ENCODE assay signal across 7 cellular contexts in genomic region chr6:113791225-113791624, GRCh38.
DNase-seq lines count a peak whose midpoint lies in the region; ATAC-seq, FAIRE-seq and TF ChIP-seq lines count a peak whose summit lies in the region.
"Not testable (repeated sequence)": the region's sequence is repeated elsewhere in the genome, so short reads cannot be mapped to it uniquely, and the experiment has no call there.

No MANE protein-coding gene starts in this region.

- not testable (repeated sequence) for H3K79me2 ChIP-seq in HepG2 (ENCODE audit: insufficient read depth, low read length); osteoblast (ENCODE audit: insufficient read depth, low read length)

- H3K4me1 ChIP-seq in HepG2 (ENCODE audit: insufficient read depth, low read length); mucosa of descending colon (ENCODE audit: low read depth); osteoblast (ENCODE audit: insufficient read depth, low read length); small intestine (ENCODE audit: control insufficient read depth in 2 of 2, insufficient read depth in 1 of 2, low read depth in 1 of 2, low read length in 1 of 2): not testable (repeated sequence)
- peaks cover 0 to 20% (median 6%) of the 10 kb centered on the region in 4 donors for H3K4me1 ChIP-seq in transverse colon

- TF ChIP-seq RAD21 in HepG2 (CRISPR knock-in tag; IDR thresholded peaks at IDR 0.05), result not testable (repeated sequence)

- POLR2A ChIA-PET in HepG2 (lab: Yijun Ruan, JAX), result not testable (repeated sequence)

- H3K27ac ChIP-seq in HepG2 (ENCODE audit: extremely low read length, insufficient read depth, low read length); osteoblast (ENCODE audit: low read depth, low read length); small intestine (ENCODE audit: low read depth in 1 of 2, low read length in 1 of 2); transverse colon: not testable (repeated sequence)

- TF ChIP-seq EP300 in HepG2 (IDR thresholded peaks at IDR 0.05; ENCODE audit: low read depth in 2 of 2, low read length in 2 of 2); HepG2 (CRISPR knock-in tag; IDR thresholded peaks at IDR 0.05; ENCODE audit: borderline replicate concordance); transverse colon (IDR thresholded peaks at IDR 0.05; ENCODE audit: low read depth): not testable (repeated sequence)

- H3K9ac ChIP-seq in HepG2 (ENCODE audit: insufficient read depth, low read depth, low read length), result not testable (repeated sequence)

- not testable (repeated sequence) for DNase-seq in left colon; HepG2 (ENCODE audit: low spot score); osteoblast (ENCODE audit: insufficient read length, low spot score, missing footprints)
- DNase-seq in mucosa of descending colon, result peak in 1 of 3 donors; percentile 42
- DNase-seq in small intestine, result peak; percentile 62
- peak; percentile 17 for DNase-seq in transverse colon

- CTCF ChIA-PET in HepG2 (lab: Yijun Ruan, JAX; ENCODE audit: low intra/inter-chr PET ratio, low total read pairs), result not testable (repeated sequence)

- ATAC-seq in left colon (peak; percentile 50), mucosa of descending colon (peak; percentile 35)
- ATAC-seq in HepG2, result not testable (repeated sequence)

- 55% methylated on average over 4 of the region's 4 CpGs for WGBS in HepG2 (ENCODE audit: low lambda C conversion rate)
- 58 to 79% (median 71%) methylated on average over 4 of the region's 4 CpGs for WGBS in small intestine, 3 donors
- WGBS in transverse colon (ENCODE audit: low coverage in 1 of 2), 2 donors, result 75 to 81% methylated on average over 3 to 4 of the region's 4 CpGs

- not testable (repeated sequence) for BruUV-seq in HepG2 (replicated peaks; lab: Mats Ljungman, UMichigan)

- TF ChIP-seq CTCF in HepG2 (CRISPR knock-in tag; IDR thresholded peaks at IDR 0.05); mucosa of descending colon (IDR thresholded peaks at IDR 0.05); osteoblast (IDR thresholded peaks at IDR 0.05; ENCODE audit: extremely low read depth, low read depth, low read length); transverse colon (IDR thresholded peaks at IDR 0.05): not testable (repeated sequence)

- peak; percentile 21 for FAIRE-seq in colon (lab: Jason Lieb, UNC)
- not testable (repeated sequence) for FAIRE-seq in HepG2 (lab: Jason Lieb, UNC); small intestine (lab: Jason Lieb, UNC)

- H2AFZ ChIP-seq in HepG2 (ENCODE audit: low read length), result not testable (repeated sequence)
- H2AFZ ChIP-seq in osteoblast (ENCODE audit: low read length), result peak overlapping the region; percentile 39

- in situ Hi-C loops in HepG2 (cut with HindIII; ENCODE audit: extremely low pct_ligation_motif_present, low pct_unique_long_range_greater_than_20kb); transverse colon (cut with MboI; ENCODE audit: low pct_ligation_motif_present in 1 of 4, low pct_unique_long_range_greater_than_20kb in 1 of 4, low sequenced_read_pairs in 3 of 4): not testable (repeated sequence)

- H3K27me3 ChIP-seq in HepG2 (ENCODE audit: control insufficient read depth in 1 of 2, insufficient read depth in 2 of 2, low read length in 2 of 2); osteoblast (ENCODE audit: insufficient read depth, low read length); small intestine (ENCODE audit: control insufficient read depth in 2 of 2, insufficient read depth in 2 of 2, low read length in 2 of 2); transverse colon: not testable (repeated sequence)

- H3K4me3 ChIP-seq in HepG2 (replicated peaks in 1 of 3; ENCODE audit: insufficient read depth in 1 of 3, low read depth in 2 of 3, low read length in 3 of 3); mucosa of descending colon; osteoblast (ENCODE audit: insufficient read depth, low read length); small intestine (ENCODE audit: low read depth in 1 of 2, low read length in 2 of 2); transverse colon: not testable (repeated sequence)

- not testable (repeated sequence) for TF ChIP-seq POLR2A in HepG2 (IDR thresholded peaks at IDR 0.05; ENCODE audit: insufficient read depth in 1 of 2, low read depth in 2 of 2, low read length in 2 of 2); transverse colon (IDR thresholded peaks at IDR 0.05)

- H4K20me1 ChIP-seq in HepG2 (ENCODE audit: insufficient read depth, low read length); osteoblast (ENCODE audit: insufficient read depth, low read length): not testable (repeated sequence)

- H3K4me2 ChIP-seq in HepG2 (ENCODE audit: low read depth, low read length); osteoblast (ENCODE audit: insufficient read depth, low read length): not testable (repeated sequence)

- not testable (repeated sequence) for H3K9me3 ChIP-seq in HepG2 (ENCODE audit: low read length); mucosa of descending colon; osteoblast (ENCODE audit: low read depth, low read length); small intestine (ENCODE audit: control insufficient read depth, low read depth); transverse colon

- H3K36me3 ChIP-seq in HepG2 (replicated peaks in 1 of 2; ENCODE audit: control insufficient read depth in 1 of 2, insufficient read depth in 2 of 2, low read length in 2 of 2); mucosa of descending colon (ENCODE audit: low read depth); osteoblast (ENCODE audit: insufficient read depth, low read length); small intestine (ENCODE audit: control insufficient read depth in 2 of 2, insufficient read depth in 2 of 2, low read length in 2 of 2); transverse colon: not testable (repeated sequence)

- intact Hi-C loops in left colon (cut with DNase I, micrococcal nuclease); HepG2 (cut with micrococcal nuclease; ENCODE audit: unreplicated experiment); mucosa of descending colon (cut with DNase I, micrococcal nuclease); transverse colon (cut with DNase I; ENCODE audit: low total_unique reads): not testable (repeated sequence)

TF ChIP-seq in HepG2, 621 proteins besides CTCF, POLR2A, EP300 and RAD21:
- TF ChIP-seq ZNF460 (CRISPR knock-in tag; IDR thresholded peaks at IDR 0.05; ENCODE audit: borderline replicate concordance), result peak; percentile 55; the same call in 1 of the 2 replicates
TF ChIP-seq in HepG2: peak in this region for 1; not testable (repeated sequence) for 620.
